8 cellular contexts compared by ENCODE assay signal in genomic region chr16:67993207-67994036, GRCh38. TPM values are rescaled to one million over a fixed set of nuclear protein-coding genes. Genes with fewer than 3 reads are reported as not detected.
DNase-seq lines count a peak whose midpoint lies in the region; ATAC-seq, FAIRE-seq and TF ChIP-seq lines count a peak whose summit lies in the region.

No MANE protein-coding gene starts in this region.

- H3K4me3 ChIP-seq in bronchial epithelial cell (ENCODE audit: low read depth, low read length), result peak overlapping the region; percentile 18

- no peak for FAIRE-seq in bronchial epithelial cell (lab: Jason Lieb, UNC)

- intact Hi-C loops in activated B cell treated with CpG ODN at 0.5 μM for 24 hours (cut with micrococcal nuclease), result loop anchor here (1.0 to 10.0 kb wide), 10 partner anchors 8 to 469 kb away; partner anchors contain the start of genes C16orf86, DDX28, DUS2 and ENKD1

- peak; percentile 47 for TF ChIP-seq CTCF in activated B cell treated with CpG ODN at 0.5 μM for 24 hours (IDR thresholded peaks at IDR 0.05)
- peak; percentile 97 for TF ChIP-seq CTCF in bronchial epithelial cell (IDR thresholded peaks at IDR 0.05; ENCODE audit: insufficient read depth, low read length, severe bottlenecking)

- no peaks in the 10 kb centered on the region for H3K27me3 ChIP-seq in bronchial epithelial cell (ENCODE audit: control insufficient read depth, insufficient read depth, low read length)

- no peaks in the 10 kb centered on the region for H3K27me3 Mint-ChIP-seq in activated B cell treated with CpG ODN at 0.5 μM for 24 hours

- H3K36me3 ChIP-seq in bronchial epithelial cell (ENCODE audit: control insufficient read depth, insufficient read depth, low read length), result no peaks in the 10 kb centered on the region

- POLR2A ChIA-PET in activated B cell treated with CpG ODN at 0.5 μM for 24 hours (lab: Charles Lee), result interaction anchor here (0.6 to 4.6 kb wide), 9 partner anchors 10 to 81 kb away, joined by 3 to 28 read pairs (median 4); partner anchors contain the start of genes DDX28, DUS2, PSMB10 and SLC12A4

- peak overlapping the region; percentile 77 for H3K4me3 Mint-ChIP-seq in activated B cell treated with CpG ODN at 0.5 μM for 24 hours

- CTCF ChIA-PET in activated B cell treated with CpG ODN at 0.5 μM for 24 hours (lab: Charles Lee), result interaction anchor here (0.8 to 2.0 kb wide), 7 partner anchors 9 to 51 kb away, joined by 3 to 17 read pairs (median 5); partner anchors contain the start of genes DDX28 and DUS2

- H3K36me3 Mint-ChIP-seq in activated B cell treated with CpG ODN at 0.5 μM for 24 hours (ENCODE audit: low read depth), result peaks cover 9% of the 10 kb centered on the region

- peak overlapping the region; percentile 98 for H3K27ac Mint-ChIP-seq in activated B cell treated with CpG ODN at 0.5 μM for 24 hours

- ATAC-seq in GM18498 (IDR thresholded peaks at IDR 0.05; ENCODE audit: unreplicated experiment) (peak; percentile 79), HG02763 (IDR thresholded peaks at IDR 0.05; ENCODE audit: unreplicated experiment) (peak; percentile 72), activated B cell treated with CpG ODN at 0.5 μM for 24 hours (ENCODE audit: low read depth) (peak; percentile 77), HG02970 (IDR thresholded peaks at IDR 0.05; ENCODE audit: low FRiP score, unreplicated experiment) (no peak)

- H3K9me3 Mint-ChIP-seq in activated B cell treated with CpG ODN at 0.5 μM for 24 hours, result no peaks in the 10 kb centered on the region

- peaks cover 78% of the 10 kb centered on the region for H3K4me1 Mint-ChIP-seq in activated B cell treated with CpG ODN at 0.5 μM for 24 hours

- DNase-seq in NCI-H2081 (lab: John Stamatoyannopoulos, UW), result peak; percentile 35 to 38
- DNase-seq in activated B cell treated with CpG ODN at 0.5 μM for 24 hours, result peak; percentile 88
- DNase-seq in bronchial epithelial cell (ENCODE audit: low read depth), result peak; percentile 29
- peak; percentile 73 for DNase-seq in kidney tubule cell (ENCODE audit: low spot score)
- peak; percentile 58 to 65 for DNase-seq in stimulated activated CD4-positive, alpha-beta T cell treated with anti-CD3 and anti-CD28 coated beads, Interleukin-1b, Interleukin-23, amount 100 ng/mL, for 1 hour (ENCODE audit: low read depth in 2 of 2)

RNA-seq across cellular contexts. Expression of gene DPEP2, which starts 5.9 kb away (rescaled TPM):
- 10.5 and 13.8 TPM in 2 replicates for total RNA-seq in activated B cell treated with CpG ODN at 0.5 μM for 24 hours
- not detected in 2 replicates for total RNA-seq in bronchial epithelial cell

RNA-seq across cellular contexts. Expression of gene DPEP3, which starts 13.1 kb away (rescaled TPM):
- total RNA-seq in activated B cell treated with CpG ODN at 0.5 μM for 24 hours (0.29 and 0.38 TPM in 2 replicates), bronchial epithelial cell (not detected in 2 replicates)

RNA-seq across cellular contexts. Expression of gene DPEP2NB, which starts 22.3 kb away (rescaled TPM):
- total RNA-seq in activated B cell treated with CpG ODN at 0.5 μM for 24 hours (not detected in 2 replicates), bronchial epithelial cell (not detected in 2 replicates)

RNA-seq across cellular contexts. Expression of gene SLC12A4, which starts 25.0 kb away (rescaled TPM):
- total RNA-seq in activated B cell treated with CpG ODN at 0.5 μM for 24 hours (24.6 and 37.9 TPM in 2 replicates), bronchial epithelial cell (20.5 and 35.2 TPM in 2 replicates)

RNA-seq across cellular contexts. Expression of gene DDX28, which starts 29.6 kb away (rescaled TPM):
- total RNA-seq in activated B cell treated with CpG ODN at 0.5 μM for 24 hours (19.2 and 19.7 TPM in 2 replicates), bronchial epithelial cell (10.9 and 16.3 TPM in 2 replicates)

Comparison
In these comparisons a context has a peak if more than half of its experiments do, and no peak if none do; other contexts are left out.
1. DNase-seq: peak in every context shown above with its lines; median percentile 88 in activated B cell treated with CpG ODN at 0.5 μM for 24 hours; 73 in kidney tubule cell; 62 in stimulated activated CD4-positive, alpha-beta T cell treated with anti-CD3 and anti-CD28 coated beads, Interleukin-1b, Interleukin-23, amount 100 ng/mL, for 1 hour; 36 in NCI-H2081; 29 in bronchial epithelial cell.
2. RNA of gene DPEP2, which starts 5.9 kb away (total RNA-seq): 10.5 to 13.8 TPM in activated B cell treated with CpG ODN at 0.5 μM for 24 hours; not detected in bronchial epithelial cell; every median in the first group is over 10 times any median in the second.